15 cellular contexts compared by ENCODE assay signal in the genomic region with DNA sequence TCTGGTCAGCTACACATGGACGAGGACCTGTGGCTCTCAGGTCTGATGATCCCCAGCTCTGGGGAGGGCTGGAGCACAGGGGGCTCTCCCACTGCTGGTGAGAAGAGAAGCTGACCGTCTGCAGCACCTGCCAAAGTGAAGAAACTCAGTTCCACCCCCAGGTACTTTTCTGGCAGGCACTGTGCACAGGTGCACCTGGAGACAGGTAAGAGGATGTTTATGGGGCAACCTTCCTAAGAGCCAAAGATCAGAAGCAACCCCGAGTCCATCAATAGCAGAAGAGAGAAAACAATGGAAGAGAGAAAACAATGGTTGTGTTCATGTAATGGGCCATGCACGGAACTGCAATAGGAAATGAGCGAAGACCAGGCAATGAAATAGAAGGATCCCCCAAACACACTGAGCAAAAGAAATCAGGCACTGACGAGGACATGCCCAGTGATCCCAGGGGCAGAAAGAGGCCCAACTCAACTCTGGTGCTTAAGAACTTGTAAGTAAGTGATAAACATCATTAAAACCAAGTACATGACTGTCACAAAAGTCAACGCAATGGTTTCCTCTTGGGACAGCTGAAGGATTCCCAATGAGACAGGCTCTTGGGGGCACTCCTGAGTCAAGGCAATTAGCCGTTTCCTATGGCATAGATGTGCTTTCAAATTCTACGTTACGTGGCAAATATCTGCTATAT.
DNase-seq lines count a peak whose midpoint lies in the region; ATAC-seq and TF ChIP-seq lines count a peak whose summit lies in the region.
"Had no signal": no experiment of that assay in that cellular context is flagged by ENCODE, and none has a peak within 500 bp of the region (broad histone marks: within the 10 kb centered on the region; RNA-seq: fewer than 3 reads in every experiment).

No MANE protein-coding gene starts in this region.

- no peak for ATAC-seq in WTC11
- ATAC-seq in lung (ENCODE audit: insufficient read depth, low FRiP score), result no peak
- ATAC-seq in HG02759 (IDR thresholded peaks at IDR 0.05; ENCODE audit: unreplicated experiment), result no peak

- no peak overlapping the region for H3K27ac Mint-ChIP-seq in WTC11
- H3K27ac Mint-ChIP-seq: CD14-positive monocyte had no signal

- CTCF ChIA-PET in WTC11 (lab: Charles Lee), result no interaction called here

- H3K4me1 ChIP-seq in lung (ENCODE audit: control insufficient read depth in 2 of 2, insufficient read depth in 2 of 2, low read length in 2 of 2) (no peaks in the 10 kb centered on the region), stomach (no peaks in the 10 kb centered on the region), tibial nerve (no peaks in the 10 kb centered on the region)

- H3K4me3 ChIP-seq in lung (no peak overlapping the region), stomach (no peak overlapping the region), tibial nerve (no peak overlapping the region)

- intact Hi-C loops in stomach (cut with DNase I; ENCODE audit: low total_unique reads), result no loop called here

- POLR2A ChIA-PET in WTC11 (lab: Charles Lee), result no interaction called here

- DNase-seq in activated CD8-positive, alpha-beta memory T cell treated with anti-CD3 and anti-CD28 coated beads for 24 hours, result peak; percentile 13
- no peak for DNase-seq in activated CD8-positive, alpha-beta memory T cell treated with anti-CD3 and anti-CD28 coated beads, Interleukin-2, amount 50 U/mL, for 4 hours
- DNase-seq in WTC11 (ENCODE audit: low spot score) (peak; percentile 6), lung (ENCODE audit: low spot score) (peak; percentile 20), stomach (peak; percentile 9), tibial nerve (ENCODE audit: low spot score in 2 of 2) (no peak), RPMI8226 (no peak)
- DNase-seq: COR-L47, MM.1S, NCI-H1417 treated with DMSO at 0.1 percent for 48 hours, NCI-H2029, NCI-H524 had no signal

- TF ChIP-seq CTCF in WTC11 (IDR thresholded peaks at IDR 0.05) (no peak), lung (IDR thresholded peaks at IDR 0.05; ENCODE audit: control extremely low read depth, extremely low read depth) (no peak), stomach (IDR thresholded peaks at IDR 0.05) (no peak), tibial nerve (IDR thresholded peaks at IDR 0.05) (no peak)

- H3K27ac ChIP-seq in lung (ENCODE audit: low read depth in 1 of 2, low read length in 1 of 2), result no peak overlapping the region
- H3K27ac ChIP-seq in stomach, result no peak overlapping the region
- H3K27ac ChIP-seq in tibial nerve, result no peak overlapping the region
- H3K27ac ChIP-seq: KMS-11 had no signal

- H3K9me3 Mint-ChIP-seq in WTC11, result peaks cover 5% of the 10 kb centered on the region; the same call in 1 of the 2 replicates

- H3K27me3 Mint-ChIP-seq in WTC11 (ENCODE audit: low read depth), result no peaks in the 10 kb centered on the region; the same call in 1 of the 2 replicates

- WGBS in lung, 2 donors, result 75% methylated on average over 10 of the region's 10 CpGs
- WGBS in stomach, 5 donors, result 72 to 81% (median 77%) methylated on average over 10 of the region's 10 CpGs
- WGBS in tibial nerve, 2 donors, result 81 to 83% methylated on average over 10 of the region's 10 CpGs

- H3K4me3 Mint-ChIP-seq in WTC11, result no peak overlapping the region
- H3K4me3 Mint-ChIP-seq: CD14-positive monocyte had no signal

- H3K9me3 ChIP-seq in lung (ENCODE audit: control insufficient read depth in 2 of 2, insufficient read depth in 1 of 2, low read length in 1 of 2) (peaks cover 0 to 8% of the 10 kb centered on the region in 2 donors), stomach (no peaks in the 10 kb centered on the region), tibial nerve (no peaks in the 10 kb centered on the region)

- no peak for TF ChIP-seq POLR2A in stomach (IDR thresholded peaks at IDR 0.05)
- TF ChIP-seq POLR2A in tibial nerve (IDR thresholded peaks at IDR 0.05), result no peak

- H3K27me3 ChIP-seq in lung (ENCODE audit: control insufficient read depth, insufficient read depth), result peaks cover 4% of the 10 kb centered on the region
- peaks cover 0 to 28% (median 0%) of the 10 kb centered on the region in 3 donors for H3K27me3 ChIP-seq in stomach
- no peaks in the 10 kb centered on the region for H3K27me3 ChIP-seq in tibial nerve

- H3K4me1 Mint-ChIP-seq in WTC11, result peaks cover 9% of the 10 kb centered on the region

- no peaks in the 10 kb centered on the region; the same call in none of the 2 replicates for H3K36me3 Mint-ChIP-seq in WTC11
- H3K36me3 Mint-ChIP-seq: CD14-positive monocyte had no signal

- TF ChIP-seq EP300 in stomach (IDR thresholded peaks at IDR 0.05), result no peak
- TF ChIP-seq EP300 in tibial nerve (IDR thresholded peaks at IDR 0.05), result no peak

- H3K36me3 ChIP-seq in lung (ENCODE audit: control insufficient read depth in 2 of 2, insufficient read depth in 2 of 2, low read length in 2 of 2) (no peaks in the 10 kb centered on the region), stomach (no peaks in the 10 kb centered on the region), tibial nerve (no peaks in the 10 kb centered on the region)

TF ChIP-seq in WTC11, 78 proteins besides CTCF, POLR2A, EP300 and RAD21 (continues in another document):
- TF ChIP-seq MXD4 (CRISPR knock-in tag; IDR thresholded peaks at IDR 0.05; ENCODE audit: borderline replicate concordance), result no peak
- TF ChIP-seq JUN (CRISPR knock-in tag; IDR thresholded peaks at IDR 0.05), result no peak
- TF ChIP-seq, protein P1, sequence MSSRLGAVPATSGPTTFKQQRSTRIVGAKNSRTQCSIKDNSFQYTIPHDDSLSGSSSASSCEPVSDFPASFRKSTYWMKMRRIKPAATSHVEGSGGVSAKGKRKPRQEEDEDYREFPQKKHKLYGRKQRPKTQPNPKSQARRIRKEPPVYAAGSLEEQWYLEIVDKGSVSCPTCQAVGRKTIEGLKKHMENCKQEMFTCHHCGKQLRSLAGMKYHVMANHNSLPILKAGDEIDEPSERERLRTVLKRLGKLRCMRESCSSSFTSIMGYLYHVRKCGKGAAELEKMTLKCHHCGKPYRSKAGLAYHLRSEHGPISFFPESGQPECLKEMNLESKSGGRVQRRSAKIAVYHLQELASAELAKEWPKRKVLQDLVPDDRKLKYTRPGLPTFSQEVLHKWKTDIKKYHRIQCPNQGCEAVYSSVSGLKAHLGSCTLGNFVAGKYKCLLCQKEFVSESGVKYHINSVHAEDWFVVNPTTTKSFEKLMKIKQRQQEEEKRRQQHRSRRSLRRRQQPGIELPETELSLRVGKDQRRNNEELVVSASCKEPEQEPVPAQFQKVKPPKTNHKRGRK (CRISPR knock-in tag; IDR thresholded peaks at IDR 0.05; ENCODE audit: borderline replicate concordance), result no peak
- TF ChIP-seq NR1H2 (CRISPR knock-in tag; IDR thresholded peaks at IDR 0.05), result no peak
- TF ChIP-seq NR3C1 (CRISPR knock-in tag; conservative IDR thresholded peaks at IDR 0.05; ENCODE audit: low read depth), result no peak
- TF ChIP-seq NR2C2 (CRISPR knock-in tag; IDR thresholded peaks at IDR 0.05), result no peak
- TF ChIP-seq, protein P2, sequence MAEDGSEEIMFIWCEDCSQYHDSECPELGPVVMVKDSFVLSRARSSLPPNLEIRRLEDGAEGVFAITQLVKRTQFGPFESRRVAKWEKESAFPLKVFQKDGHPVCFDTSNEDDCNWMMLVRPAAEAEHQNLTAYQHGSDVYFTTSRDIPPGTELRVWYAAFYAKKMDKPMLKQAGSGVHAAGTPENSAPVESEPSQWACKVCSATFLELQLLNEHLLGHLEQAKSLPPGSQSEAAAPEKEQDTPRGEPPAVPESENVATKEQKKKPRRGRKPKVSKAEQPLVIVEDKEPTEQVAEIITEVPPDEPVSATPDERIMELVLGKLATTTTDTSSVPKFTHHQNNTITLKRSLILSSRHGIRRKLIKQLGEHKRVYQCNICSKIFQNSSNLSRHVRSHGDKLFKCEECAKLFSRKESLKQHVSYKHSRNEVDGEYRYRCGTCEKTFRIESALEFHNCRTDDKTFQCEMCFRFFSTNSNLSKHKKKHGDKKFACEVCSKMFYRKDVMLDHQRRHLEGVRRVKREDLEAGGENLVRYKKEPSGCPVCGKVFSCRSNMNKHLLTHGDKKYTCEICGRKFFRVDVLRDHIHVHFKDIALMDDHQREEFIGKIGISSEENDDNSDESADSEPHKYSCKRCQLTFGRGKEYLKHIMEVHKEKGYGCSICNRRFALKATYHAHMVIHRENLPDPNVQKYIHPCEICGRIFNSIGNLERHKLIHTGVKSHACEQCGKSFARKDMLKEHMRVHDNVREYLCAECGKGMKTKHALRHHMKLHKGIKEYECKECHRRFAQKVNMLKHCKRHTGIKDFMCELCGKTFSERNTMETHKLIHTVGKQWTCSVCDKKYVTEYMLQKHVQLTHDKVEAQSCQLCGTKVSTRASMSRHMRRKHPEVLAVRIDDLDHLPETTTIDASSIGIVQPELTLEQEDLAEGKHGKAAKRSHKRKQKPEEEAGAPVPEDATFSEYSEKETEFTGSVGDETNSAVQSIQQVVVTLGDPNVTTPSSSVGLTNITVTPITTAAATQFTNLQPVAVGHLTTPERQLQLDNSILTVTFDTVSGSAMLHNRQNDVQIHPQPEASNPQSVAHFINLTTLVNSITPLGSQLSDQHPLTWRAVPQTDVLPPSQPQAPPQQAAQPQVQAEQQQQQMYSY (CRISPR knock-in tag; IDR thresholded peaks at IDR 0.05), result no peak
- TF ChIP-seq, protein P3, sequence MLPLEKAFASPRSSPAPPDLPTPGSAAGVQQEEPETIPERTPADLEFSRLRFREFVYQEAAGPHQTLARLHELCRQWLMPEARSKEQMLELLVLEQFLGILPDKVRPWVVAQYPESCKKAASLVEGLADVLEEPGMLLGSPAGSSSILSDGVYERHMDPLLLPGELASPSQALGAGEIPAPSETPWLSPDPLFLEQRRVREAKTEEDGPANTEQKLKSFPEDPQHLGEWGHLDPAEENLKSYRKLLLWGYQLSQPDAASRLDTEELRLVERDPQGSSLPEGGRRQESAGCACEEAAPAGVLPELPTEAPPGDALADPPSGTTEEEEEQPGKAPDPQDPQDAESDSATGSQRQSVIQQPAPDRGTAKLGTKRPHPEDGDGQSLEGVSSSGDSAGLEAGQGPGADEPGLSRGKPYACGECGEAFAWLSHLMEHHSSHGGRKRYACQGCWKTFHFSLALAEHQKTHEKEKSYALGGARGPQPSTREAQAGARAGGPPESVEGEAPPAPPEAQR (CRISPR knock-in tag; IDR thresholded peaks at IDR 0.05), result no peak
- TF ChIP-seq MYBL2 (CRISPR knock-in tag; IDR thresholded peaks at IDR 0.05), result no peak

Comparison
In these comparisons a context has a peak if more than half of its experiments do, and no peak if none do; other contexts are left out.
1. DNase-seq: peak in activated CD8-positive, alpha-beta memory T cell treated with anti-CD3 and anti-CD28 coated beads for 24 hours (single experiment), WTC11 (single experiment), lung (single experiment) and stomach (single experiment); none in activated CD8-positive, alpha-beta memory T cell treated with anti-CD3 and anti-CD28 coated beads, Interleukin-2, amount 50 U/mL, for 4 hours (single experiment), tibial nerve (0 of 2) and RPMI8226 (single experiment).